1 cellular context compared by ENCODE assay signal in the genomic region with DNA sequence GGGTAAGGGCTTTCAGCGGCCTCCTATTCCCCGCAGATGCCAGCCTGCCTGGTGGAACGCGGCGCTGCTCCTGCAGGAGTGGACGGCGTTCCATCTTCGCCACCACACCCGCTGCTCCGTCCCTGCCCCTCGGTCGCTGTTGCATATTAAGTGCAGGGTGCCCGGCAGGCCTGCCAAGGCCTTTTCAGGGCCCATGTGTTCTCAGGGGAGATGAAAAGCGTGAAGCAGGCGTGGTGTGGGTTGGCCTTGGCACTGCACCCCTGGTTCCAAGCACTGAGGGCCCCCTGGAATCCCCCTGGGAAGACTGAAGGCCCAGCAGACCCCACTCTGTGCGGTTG.
TF ChIP-seq lines count a peak whose summit lies in the region.

No MANE protein-coding gene starts in this region.

TF ChIP-seq in H1, 55 proteins besides CTCF, POLR2A, EP300 and RAD21:
- TF ChIP-seq CHD7 (IDR thresholded peaks at IDR 0.05; ENCODE audit: insufficient replicate concordance, low read length) = no peak
- TF ChIP-seq YY1 (IDR thresholded peaks at IDR 0.05; ENCODE audit: low read depth, low read length) = no peak
- TF ChIP-seq BCL11A (IDR thresholded peaks at IDR 0.05; ENCODE audit: low read depth in 2 of 2, low read length in 2 of 2) = no peak
- no peak for TF ChIP-seq KDM4A (IDR thresholded peaks at IDR 0.05; ENCODE audit: low read depth, low read length, severe bottlenecking)
- TF ChIP-seq, protein P1, sequence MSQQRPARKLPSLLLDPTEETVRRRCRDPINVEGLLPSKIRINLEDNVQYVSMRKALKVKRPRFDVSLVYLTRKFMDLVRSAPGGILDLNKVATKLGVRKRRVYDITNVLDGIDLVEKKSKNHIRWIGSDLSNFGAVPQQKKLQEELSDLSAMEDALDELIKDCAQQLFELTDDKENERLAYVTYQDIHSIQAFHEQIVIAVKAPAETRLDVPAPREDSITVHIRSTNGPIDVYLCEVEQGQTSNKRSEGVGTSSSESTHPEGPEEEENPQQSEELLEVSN (IDR thresholded peaks at IDR 0.05) = no peak
- TF ChIP-seq RXRA (IDR thresholded peaks at IDR 0.05; ENCODE audit: insufficient read depth, low read depth, low read length) = no peak
- TF ChIP-seq MAFK (IDR thresholded peaks at IDR 0.05; ENCODE audit: low read depth, low read length) = no peak
- no peak for TF ChIP-seq KDM5A (IDR thresholded peaks at IDR 0.05; ENCODE audit: low read length)
- no peak for TF ChIP-seq CTBP2 (IDR thresholded peaks at IDR 0.05; ENCODE audit: borderline replicate concordance, insufficient read depth, insufficient read length, low read length)
- TF ChIP-seq FOSL1 (IDR thresholded peaks at IDR 0.05; ENCODE audit: insufficient read depth, low read depth, low read length) = no peak
- no peak for TF ChIP-seq NRF1 (IDR thresholded peaks at IDR 0.05; ENCODE audit: low read depth, low read length)
- TF ChIP-seq TBP (IDR thresholded peaks at IDR 0.05; ENCODE audit: low read depth, low read length) = no peak
- no peak for TF ChIP-seq ATF3 (IDR thresholded peaks at IDR 0.05; ENCODE audit: insufficient read depth, low read depth, low read length)
